Comparison of ENCODE assay signal across 23 cellular contexts in the genomic region with DNA sequence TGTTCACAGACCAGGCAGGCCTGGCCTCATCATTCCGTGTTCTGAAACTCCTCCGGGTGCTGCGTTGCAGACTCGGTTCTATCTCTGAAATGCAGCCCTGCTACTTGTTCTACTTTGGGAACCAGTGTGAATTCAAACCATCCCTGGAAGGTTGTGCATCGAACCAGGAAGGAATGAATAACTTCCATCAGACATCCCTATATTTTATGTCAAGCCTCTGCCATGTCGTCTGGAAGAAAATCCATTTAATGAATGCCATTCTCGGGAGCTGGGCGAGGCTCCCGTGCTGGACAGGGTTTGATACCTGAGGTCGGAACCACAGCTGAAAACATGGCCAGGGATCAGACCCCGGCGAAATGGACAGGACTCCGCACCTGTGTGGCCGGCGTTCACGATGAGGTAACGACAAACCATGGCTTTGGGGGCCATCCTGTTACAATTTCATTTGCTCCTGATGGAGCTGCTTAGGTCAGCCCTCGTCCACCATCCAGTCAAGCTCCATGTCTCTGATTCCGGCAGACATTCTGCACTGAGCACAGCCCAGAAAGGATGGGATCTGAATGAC.
"Had no signal": no experiment of that assay in that cellular context is flagged by ENCODE, and none has a peak within 500 bp of the region (broad histone marks: within the 10 kb centered on the region; RNA-seq: fewer than 3 reads in every experiment).

No MANE protein-coding gene starts in this region.

- H3K36me3 ChIP-seq: colonic mucosa, esophagus squamous epithelium, gastrocnemius medialis, gastroesophageal sphincter, heart left ventricle, heart right ventricle had no signal

- H3K9me3 ChIP-seq: colonic mucosa, esophagus squamous epithelium, gastrocnemius medialis had no signal

- H3K27me3 ChIP-seq: colonic mucosa, esophagus squamous epithelium, foreskin keratinocyte, gastrocnemius medialis, gastroesophageal sphincter had no signal

- H3K4me3 ChIP-seq: colonic mucosa, coronary artery, dorsolateral prefrontal cortex, esophagus squamous epithelium, gastrocnemius medialis, gastroesophageal sphincter, heart left ventricle, heart right ventricle had no signal

- H3K27ac ChIP-seq: colonic mucosa, coronary artery, dorsolateral prefrontal cortex, epithelial cell of prostate, esophagus squamous epithelium, foreskin keratinocyte, gastrocnemius medialis, gastroesophageal sphincter, heart left ventricle, heart right ventricle had no signal

- ATAC-seq: effector memory CD8-positive, alpha-beta T cell; esophagus mucosa; foreskin keratinocyte; gastrocnemius medialis; gastroesophageal sphincter; heart left ventricle; heart right ventricle had no signal

- DNase-seq: colonic mucosa; cortex of kidney; dermis blood vessel endothelial cell; dorsolateral prefrontal cortex; effector CD4-positive, alpha-beta T cell; effector CD8-positive, alpha-beta T cell; effector memory CD4-positive, alpha-beta T cell; effector memory CD8-positive, alpha-beta T cell; endodermal cell; erythroblast; esophagus squamous epithelium; foreskin fibroblast; foreskin keratinocyte; foreskin melanocyte; gastrocnemius medialis; glutamatergic neuron; head of caudate nucleus; heart left ventricle; heart right ventricle had no signal

- H3K4me1 ChIP-seq: colonic mucosa, foreskin keratinocyte, gastrocnemius medialis, heart right ventricle had no signal
